In genomic region chr17:59702304-59702703, GRCh38 we compare ENCODE assay signal across 20 cellular contexts. TPM values are rescaled to one million over a fixed set of nuclear protein-coding genes. Genes with fewer than 3 reads are reported as not detected.
DNase-seq lines count a peak whose midpoint lies in the region; ATAC-seq and TF ChIP-seq lines count a peak whose summit lies in the region.
"Had no signal": no experiment of that assay in that cellular context is flagged by ENCODE, and none has a peak within 500 bp of the region (broad histone marks: within the 10 kb centered on the region; RNA-seq: fewer than 3 reads in every experiment).

No MANE protein-coding gene starts in this region.

- POLR2A ChIA-PET in WTC11 (lab: Charles Lee), result no interaction called here

- peaks cover 87% of the 10 kb centered on the region for H3K4me1 Mint-ChIP-seq in stimulated activated naive CD8-positive, alpha-beta T cell treated with anti-CD3 and anti-CD28 coated beads, Interleukin-15, Interleukin-2, amounts not matched to agents 100 ng/mL and 50 ng/mL, for 24 hours (ENCODE audit: low read depth)
- H3K4me1 Mint-ChIP-seq in mesothelial cell of epicardium (peaks cover 9% of the 10 kb centered on the region), WTC11 (peaks cover 36% of the 10 kb centered on the region)

- no peak overlapping the region for H3K27ac ChIP-seq in sigmoid colon
- H3K27ac ChIP-seq: 22Rv1, BLaER1, SJSA1 had no signal

- ATAC-seq in stimulated activated naive CD8-positive, alpha-beta T cell treated with anti-CD3 and anti-CD28 coated beads, Interleukin-15, Interleukin-2, amounts not matched to agents 100 U/mL and 50 U/mL, for 24 hours, result no peak
- no peak for ATAC-seq in WTC11

- H3K27me3 Mint-ChIP-seq in stimulated activated naive CD8-positive, alpha-beta T cell treated with anti-CD3 and anti-CD28 coated beads, Interleukin-15, Interleukin-2, amounts not matched to agents 100 ng/mL and 50 ng/mL, for 24 hours, result no peaks in the 10 kb centered on the region
- no peaks in the 10 kb centered on the region for H3K27me3 Mint-ChIP-seq in mesothelial cell of epicardium (ENCODE audit: low read depth)
- no peaks in the 10 kb centered on the region for H3K27me3 Mint-ChIP-seq in WTC11 (ENCODE audit: low read depth)
- H3K27me3 Mint-ChIP-seq: IgD-negative memory B cell had no signal

- WGBS in sigmoid colon, 2 donors, result 96% methylated on average over 7 of the region's 7 CpGs

- TF ChIP-seq POLR2A in sigmoid colon (IDR thresholded peaks at IDR 0.05), result no peak

- peaks cover 0 to 25% (median 17%) of the 10 kb centered on the region in 4 donors for H3K4me1 ChIP-seq in sigmoid colon

- no peak for TF ChIP-seq EP300 in sigmoid colon (IDR thresholded peaks at IDR 0.05)

- H3K27ac Mint-ChIP-seq in stimulated activated naive CD8-positive, alpha-beta T cell treated with anti-CD3 and anti-CD28 coated beads, Interleukin-15, Interleukin-2, amounts not matched to agents 100 ng/mL and 50 ng/mL, for 24 hours, result peak overlapping the region; percentile 13
- peak overlapping the region; percentile 6 for H3K27ac Mint-ChIP-seq in mesothelial cell of epicardium
- H3K27ac Mint-ChIP-seq in WTC11, result no peak overlapping the region; the same call in 1 of the 2 replicates

- H3K4me3 Mint-ChIP-seq in stimulated activated naive CD8-positive, alpha-beta T cell treated with anti-CD3 and anti-CD28 coated beads, Interleukin-15, Interleukin-2, amounts not matched to agents 100 ng/mL and 50 ng/mL, for 24 hours, result no peak overlapping the region
- H3K4me3 Mint-ChIP-seq in mesothelial cell of epicardium, result no peak overlapping the region
- H3K4me3 Mint-ChIP-seq in WTC11, result no peak overlapping the region

- H3K9me3 Mint-ChIP-seq in stimulated activated naive CD8-positive, alpha-beta T cell treated with anti-CD3 and anti-CD28 coated beads, Interleukin-15, Interleukin-2, amounts not matched to agents 100 ng/mL and 50 ng/mL, for 24 hours, result no peaks in the 10 kb centered on the region
- H3K9me3 Mint-ChIP-seq in mesothelial cell of epicardium, result no peaks in the 10 kb centered on the region
- no peaks in the 10 kb centered on the region for H3K9me3 Mint-ChIP-seq in WTC11
- H3K9me3 Mint-ChIP-seq: IgD-negative memory B cell had no signal

- peaks cover 66% of the 10 kb centered on the region for H3K36me3 Mint-ChIP-seq in stimulated activated naive CD8-positive, alpha-beta T cell treated with anti-CD3 and anti-CD28 coated beads, Interleukin-15, Interleukin-2, amounts not matched to agents 100 ng/mL and 50 ng/mL, for 24 hours (ENCODE audit: low read depth)
- peaks cover 21% of the 10 kb centered on the region for H3K36me3 Mint-ChIP-seq in mesothelial cell of epicardium
- H3K36me3 Mint-ChIP-seq in WTC11, result peaks cover 31% of the 10 kb centered on the region

- H3K4me3 ChIP-seq in sigmoid colon, result no peak overlapping the region
- H3K4me3 ChIP-seq: BLaER1, HAP-1, SJSA1 had no signal

- H3K9me3 ChIP-seq in sigmoid colon, result no peaks in the 10 kb centered on the region
- H3K9me3 ChIP-seq: BLaER1, HAP-1, SJSA1 had no signal

- intact Hi-C loops in sigmoid colon (cut with DNase I), result no loop called here

- CTCF ChIA-PET in WTC11 (lab: Charles Lee), result no interaction called here

- no peaks in the 10 kb centered on the region for H3K27me3 ChIP-seq in sigmoid colon
- H3K27me3 ChIP-seq: BLaER1, SJSA1 had no signal

- DNase-seq in NCI-H82 (lab: John Stamatoyannopoulos, UW), result peak; percentile 17
- DNase-seq in NCI-H82 treated with DMSO at 0.1 percent for 48 hours (lab: John Stamatoyannopoulos, UW; ENCODE audit: unreplicated experiment), result no peak
- no peak for DNase-seq in stimulated activated naive CD8-positive, alpha-beta T cell treated with anti-CD3 and anti-CD28 coated beads, Interleukin-15, Interleukin-2, amounts not matched to agents 100 U/mL and 50 U/mL, for 24 hours
- no peak for DNase-seq in mesothelial cell of epicardium (ENCODE audit: low spot score in 2 of 2, unreplicated experiment in 2 of 2)
- no peak for DNase-seq in WTC11 (ENCODE audit: low spot score)
- DNase-seq in DMS79 (lab: John Stamatoyannopoulos, UW), result no peak
- DNase-seq in sigmoid colon, result no peak
- DNase-seq: MV-4-11; NCI-H1436; NCI-H2081; NCI-H2227 treated with DMSO at 0.1 percent for 48 hours; NCI-H524 treated with DMSO at 0.1 percent for 48 hours; NK-92 treated with Interleukin-12 subunit alpha and Interleukin-12 subunit beta, amount 100 ng/mL, for 24 hours; OCI-M1 had no signal

- TF ChIP-seq CTCF in mesothelial cell of epicardium (IDR thresholded peaks at IDR 0.05; ENCODE audit: unreplicated experiment), result no peak
- no peak for TF ChIP-seq CTCF in WTC11 (IDR thresholded peaks at IDR 0.05)
- no peak for TF ChIP-seq CTCF in sigmoid colon (IDR thresholded peaks at IDR 0.05)

- peaks cover 0 to 34% (median 13%) of the 10 kb centered on the region in 4 donors for H3K36me3 ChIP-seq in sigmoid colon

TF ChIP-seq in WTC11, 78 proteins besides CTCF, POLR2A, EP300 and RAD21:
- no peak for TF ChIP-seq FOXJ3 (CRISPR knock-in tag; IDR thresholded peaks at IDR 0.05; ENCODE audit: borderline replicate concordance)
- no peak for TF ChIP-seq PREB (CRISPR knock-in tag; IDR thresholded peaks at IDR 0.05; ENCODE audit: borderline replicate concordance)
- no peak for TF ChIP-seq E2F4 (CRISPR knock-in tag; IDR thresholded peaks at IDR 0.05; ENCODE audit: borderline replicate concordance, low read depth)
- no peak for TF ChIP-seq ZNF263 (CRISPR knock-in tag; IDR thresholded peaks at IDR 0.05; ENCODE audit: low read depth)
- no peak for TF ChIP-seq FOXP4 (CRISPR knock-in tag; IDR thresholded peaks at IDR 0.05)
- no peak for TF ChIP-seq ZNF121 (CRISPR knock-in tag; IDR thresholded peaks at IDR 0.05)

RNA-seq across cellular contexts. Expression of gene PTRH2, which starts 4.9 kb away (rescaled TPM):
- total RNA-seq in mesothelial cell of epicardium (22.5 to 24.7 TPM (median 24.4 TPM) in 3 replicates), WTC11 (2021) (30.0 to 32.6 TPM (median 30.5 TPM) in 3 replicates), sigmoid colon (10 to 100 TPM; 21.8 to 36.2 (median 24.1) TPM)
- polyA plus RNA-seq in sigmoid colon, result 10 to 100 TPM in 2 of 3 donors, 1 to 10 TPM in 1; 9.0 to 38.2 (median 16.2) TPM

RNA-seq across cellular contexts. Expression of gene VMP1, which starts 5.2 kb away (rescaled TPM):
- total RNA-seq in mesothelial cell of epicardium (207 to 208 TPM (median 208 TPM) in 3 replicates), WTC11 (2021) (72.8 to 79.1 TPM (median 72.9 TPM) in 3 replicates), sigmoid colon (100 to 1,000 TPM in 3 of 4 donors, 10 to 100 TPM in 1; 92.7 to 247 (median 139) TPM)
- 100 to 1,000 TPM in 1 of 3 donors, 10 to 100 TPM in 2; 26.1 to 132 (median 35.4) TPM for polyA plus RNA-seq in sigmoid colon
